14 cellular contexts compared by ENCODE assay signal in genomic region chr1:183198463-183198862, GRCh38. TPM values are rescaled to one million over a fixed set of nuclear protein-coding genes. Genes with fewer than 3 reads are reported as not detected.
DNase-seq lines count a peak whose midpoint lies in the region; ATAC-seq and TF ChIP-seq lines count a peak whose summit lies in the region.
"Had no signal": no experiment of that assay in that cellular context is flagged by ENCODE, and none has a peak within 500 bp of the region (broad histone marks: within the 10 kb centered on the region; RNA-seq: fewer than 3 reads in every experiment).

No MANE protein-coding gene starts in this region.

- no peak for TF ChIP-seq EP300 in tibial nerve (IDR thresholded peaks at IDR 0.05)

- H3K9me3 Mint-ChIP-seq in T-helper 2 cell treated with Interferon-gamma antibody and Interleukin-4, amounts not matched to agents 5 μg/mL and 100 μg/mL, for 36 hours, result no peaks in the 10 kb centered on the region
- H3K9me3 Mint-ChIP-seq: activated CD4-positive, alpha-beta T cell treated with anti-CD3 and anti-CD28 coated beads, Interleukin-2, amount 10 ng/mL, durations not matched to agents 7 days and 5 days had no signal

- DNase-seq in Daoy (ENCODE audit: low read depth) (peak; percentile 93), adipocyte (ENCODE audit: low read depth) (peak; percentile 63), fibroblast of the conjunctiva (ENCODE audit: low read depth) (peak; percentile 59), tibial nerve (ENCODE audit: low spot score in 2 of 2) (no peak), mesenteric fat pad (ENCODE audit: low spot score) (no peak)
- no peak for DNase-seq in T-helper 2 cell treated with Interferon-gamma antibody and Interleukin-4, amounts not matched to agents 5 μg/mL and 100 μg/mL, for 36 hours (ENCODE audit: low spot score)
- DNase-seq: activated CD4-positive, alpha-beta T cell treated with anti-CD3 and anti-CD28 coated beads, Interleukin-2, amount 10 ng/mL, durations not matched to agents 7 days and 5 days; CD4-positive, alpha-beta memory T cell; NCI-H1048; NCI-H526 treated with DMSO at 0.1 percent for 48 hours; right lobe of liver had no signal

- H3K36me3 ChIP-seq in adipocyte (ENCODE audit: control insufficient read depth, insufficient read depth, low read length, severe bottlenecking), result no peaks in the 10 kb centered on the region
- no peaks in the 10 kb centered on the region for H3K36me3 ChIP-seq in rectal smooth muscle tissue (ENCODE audit: control insufficient read depth, insufficient read depth, low read length)
- H3K36me3 ChIP-seq in tibial nerve, result no peaks in the 10 kb centered on the region
- H3K36me3 ChIP-seq: right lobe of liver had no signal

- H3K27me3 ChIP-seq in adipocyte (replicated peaks; ENCODE audit: control insufficient read depth, insufficient read depth, low read length) (no peaks in the 10 kb centered on the region), rectal smooth muscle tissue (ENCODE audit: control insufficient read depth, insufficient read depth, low read length) (no peaks in the 10 kb centered on the region), tibial nerve (no peaks in the 10 kb centered on the region)
- H3K27me3 ChIP-seq: right lobe of liver had no signal

- peaks cover 14% of the 10 kb centered on the region for H3K4me1 Mint-ChIP-seq in T-helper 2 cell treated with Interferon-gamma antibody and Interleukin-4, amounts not matched to agents 5 μg/mL and 100 μg/mL, for 36 hours (ENCODE audit: low read depth)

- H3K4me3 Mint-ChIP-seq in T-helper 2 cell treated with Interferon-gamma antibody and Interleukin-4, amounts not matched to agents 5 μg/mL and 100 μg/mL, for 36 hours, result no peak overlapping the region
- H3K4me3 Mint-ChIP-seq: activated CD4-positive, alpha-beta T cell treated with anti-CD3 and anti-CD28 coated beads, Interleukin-2, amount 10 ng/mL, durations not matched to agents 7 days and 5 days; activated naive CD8-positive, alpha-beta T cell; CD4-positive, alpha-beta memory T cell had no signal

- H3K4me3 ChIP-seq in adipocyte (ENCODE audit: low read length) (no peak overlapping the region), rectal smooth muscle tissue (ENCODE audit: low read length) (no peak overlapping the region), tibial nerve (no peak overlapping the region)
- H3K4me3 ChIP-seq: right lobe of liver had no signal

- no peak overlapping the region for H3K27ac Mint-ChIP-seq in T-helper 2 cell treated with Interferon-gamma antibody and Interleukin-4, amounts not matched to agents 5 μg/mL and 100 μg/mL, for 36 hours
- H3K27ac Mint-ChIP-seq: activated CD4-positive, alpha-beta T cell treated with anti-CD3 and anti-CD28 coated beads, Interleukin-2, amount 10 ng/mL, durations not matched to agents 7 days and 5 days; activated naive CD8-positive, alpha-beta T cell; CD4-positive, alpha-beta memory T cell had no signal

- 61 to 68% methylated on average over 9 of the region's 9 CpGs for WGBS in tibial nerve, 2 donors

- no peak for TF ChIP-seq POLR2A in tibial nerve (IDR thresholded peaks at IDR 0.05)

- H3K9ac ChIP-seq in adipocyte (ENCODE audit: low read length) (no peak overlapping the region), rectal smooth muscle tissue (ENCODE audit: low read length) (no peak overlapping the region)

- H3K27ac ChIP-seq in rectal smooth muscle tissue (ENCODE audit: low read depth, low read length), result peak overlapping the region; percentile 86
- H3K27ac ChIP-seq in tibial nerve, result no peak overlapping the region
- H3K27ac ChIP-seq: right lobe of liver had no signal

- H3K4me1 ChIP-seq in adipocyte (ENCODE audit: control insufficient read depth, insufficient read depth, low read length) (peaks cover 13% of the 10 kb centered on the region), rectal smooth muscle tissue (ENCODE audit: control insufficient read depth, insufficient read depth, low read length) (peaks cover 5% of the 10 kb centered on the region), tibial nerve (no peaks in the 10 kb centered on the region)
- H3K4me1 ChIP-seq: right lobe of liver had no signal

- peaks cover 28% of the 10 kb centered on the region for H3K27me3 Mint-ChIP-seq in T-helper 2 cell treated with Interferon-gamma antibody and Interleukin-4, amounts not matched to agents 5 μg/mL and 100 μg/mL, for 36 hours (ENCODE audit: low read depth)

- no peaks in the 10 kb centered on the region for H3K36me3 Mint-ChIP-seq in T-helper 2 cell treated with Interferon-gamma antibody and Interleukin-4, amounts not matched to agents 5 μg/mL and 100 μg/mL, for 36 hours (ENCODE audit: low read depth)
- H3K36me3 Mint-ChIP-seq: activated naive CD8-positive, alpha-beta T cell; CD4-positive, alpha-beta memory T cell had no signal

- ATAC-seq in GM21360 (IDR thresholded peaks at IDR 0.05; ENCODE audit: unreplicated experiment), result no peak

- H3K9me3 ChIP-seq in adipocyte (ENCODE audit: control insufficient read depth, low read length), result no peaks in the 10 kb centered on the region
- no peaks in the 10 kb centered on the region for H3K9me3 ChIP-seq in tibial nerve
- H3K9me3 ChIP-seq: right lobe of liver had no signal

- no peak for TF ChIP-seq CTCF in tibial nerve (IDR thresholded peaks at IDR 0.05)

RNA-seq across cellular contexts. Expression of gene LAMC2, which starts 12.4 kb away (rescaled TPM):
- 1.4 and 1.6 TPM in 2 replicates for total RNA-seq in Daoy (2014; rRNA removed; shearing (Covaris generic))
- total RNA-seq in tibial nerve (10 to 100 TPM in 2 of 4 donors, 1 to 10 TPM in 2; 4.5 to 11.9 (median 8.1) TPM), mesenteric fat pad (1.0 TPM)
- total RNA-seq: CD4-positive, alpha-beta memory T cell had no signal

Comparison
In these comparisons a context has a peak if more than half of its experiments do, and no peak if none do; other contexts are left out.
1. DNase-seq: peak in Daoy (single experiment), adipocyte (single experiment) and fibroblast of the conjunctiva (single experiment); none in tibial nerve (0 of 2), T-helper 2 cell treated with Interferon-gamma antibody and Interleukin-4, amounts not matched to agents 5 μg/mL and 100 μg/mL, for 36 hours (single experiment) and mesenteric fat pad (single experiment).